ENCODE assay signal across 21 cellular contexts in the genomic region with DNA sequence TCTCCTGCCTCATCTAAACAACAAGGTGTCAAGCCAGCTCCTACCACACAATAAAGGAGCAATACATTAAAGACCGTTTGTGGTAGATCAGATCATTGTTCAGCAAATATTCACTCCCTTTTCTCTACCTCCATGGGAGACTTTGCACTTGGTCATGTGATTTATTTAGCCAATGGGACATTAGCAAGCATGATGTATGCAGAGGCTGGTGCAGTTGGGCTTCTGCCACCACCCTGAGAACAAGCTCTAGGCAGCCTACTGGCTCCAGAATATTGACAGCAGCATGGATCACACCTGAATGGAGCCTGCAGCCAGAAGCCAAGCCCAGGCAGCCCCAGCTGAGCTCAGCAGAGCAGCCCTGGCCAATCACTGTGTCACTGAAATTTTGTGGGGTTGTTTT.
"Had no signal": no experiment of that assay in that cellular context is flagged by ENCODE, and none has a peak within 500 bp of the region (broad histone marks: within the 10 kb centered on the region; RNA-seq: fewer than 3 reads in every experiment).

No MANE protein-coding gene starts in this region.

- DNase-seq: effector CD8-positive, alpha-beta T cell; heart left ventricle; hypothalamus; kidney glomerular epithelial cell; mammary epithelial cell; natural killer cell; nucleus accumbens; ovary; sigmoid colon; stimulated activated CD4-positive, alpha-beta T cell treated with anti-CD3 and anti-CD28 coated beads, Interleukin-2, amount 100 ng/mL, for 24 hours; stimulated activated CD4-positive, alpha-beta T cell treated with anti-CD3 and anti-CD28 coated beads, Interleukin-4, amount 100 ng/mL, for 4 hours; stimulated activated naive B cell treated with anti-CD40 and anti-IgM and Interleukin-4, amounts not matched to agents 10 μg/mL and 1 μg/mL and 100 μg/mL, for 72 hours; stomach; substantia nigra had no signal

- H3K27me3 Mint-ChIP-seq: stimulated activated naive B cell treated with anti-CD40 and anti-IgM and Interleukin-4, amounts not matched to agents 10 μg/mL and 1 μg/mL and 100 μg/mL, for 72 hours; type B pancreatic cell had no signal

- H3K4me1 ChIP-seq: heart left ventricle, right atrium auricular region, sigmoid colon, stomach had no signal

- ATAC-seq: heart left ventricle; left lobe of liver; natural killer cell; stimulated activated naive B cell treated with anti-CD40 and anti-IgM and Interleukin-4, amounts not matched to agents 10 μg/mL and 1 μg/mL and 100 μg/mL, for 72 hours had no signal

- H3K4me3 ChIP-seq: coronary artery, heart left ventricle, ovary, right atrium auricular region, sigmoid colon, skin epidermis, stomach, thoracic aorta had no signal

- H3K9me3 Mint-ChIP-seq: neural crest cell had no signal

- H3K36me3 ChIP-seq: heart left ventricle, ovary, right atrium auricular region, sigmoid colon, stomach, thoracic aorta had no signal

- H3K4me3 Mint-ChIP-seq: natural killer cell; neural crest cell; stimulated activated naive B cell treated with anti-CD40 and anti-IgM and Interleukin-4, amounts not matched to agents 10 μg/mL and 1 μg/mL and 100 μg/mL, for 72 hours; type B pancreatic cell had no signal

- H3K27ac Mint-ChIP-seq: natural killer cell; stimulated activated naive B cell treated with anti-CD40 and anti-IgM and Interleukin-4, amounts not matched to agents 10 μg/mL and 1 μg/mL and 100 μg/mL, for 72 hours; type B pancreatic cell had no signal

- H3K9me3 ChIP-seq: heart left ventricle, ovary, right atrium auricular region, sigmoid colon, stomach, thoracic aorta had no signal

- H3K36me3 Mint-ChIP-seq: natural killer cell, type B pancreatic cell had no signal

- H3K27me3 ChIP-seq: heart left ventricle, ovary, right atrium auricular region, sigmoid colon, stomach had no signal

- H3K4me1 Mint-ChIP-seq: neural crest cell had no signal

- H3K27ac ChIP-seq: coronary artery, heart left ventricle, ovary, right atrium auricular region, sigmoid colon, skin epidermis, stomach, thoracic aorta had no signal
